20 cellular contexts compared by ENCODE assay signal in genomic region chr4:67475155-67475554, GRCh38.
DNase-seq lines count a peak whose midpoint lies in the region; ATAC-seq and TF ChIP-seq lines count a peak whose summit lies in the region.
"Had no signal": no experiment of that assay in that cellular context is flagged by ENCODE, and none has a peak within 500 bp of the region (broad histone marks: within the 10 kb centered on the region; RNA-seq: fewer than 3 reads in every experiment).

No MANE protein-coding gene starts in this region.

- no peaks in the 10 kb centered on the region for H4K20me1 ChIP-seq in smooth muscle cell (ENCODE audit: low read depth)

- H3K27me3 ChIP-seq in smooth muscle cell (ENCODE audit: low read depth): no peaks in the 10 kb centered on the region

- no peak overlapping the region for H3K4me2 ChIP-seq in smooth muscle cell
- H3K4me2 ChIP-seq: A549 had no signal

- H3F3A ChIP-seq in smooth muscle cell (ENCODE audit: low read depth): no peaks in the 10 kb centered on the region

- no peak overlapping the region for H3K27ac Mint-ChIP-seq in stimulated activated naive CD8-positive, alpha-beta T cell treated with anti-CD3 and anti-CD28 coated beads, Interleukin-15, amount 100 ng/mL, for 72 hours
- H3K27ac Mint-ChIP-seq in activated T-helper 17 cell treated with anti-CD3 and anti-CD28 coated beads, Interleukin-2, amount 50 U/mL, for 72 hours: no peak overlapping the region
- no peak overlapping the region for H3K27ac Mint-ChIP-seq in stimulated activated effector memory CD8-positive, alpha-beta T cell treated with anti-CD3 and anti-CD28 coated beads, Interleukin-12 subunit alpha, Interleukin-12 subunit beta, amount 100 ng/mL, for 72 hours
- H3K27ac Mint-ChIP-seq: CD4-positive, alpha-beta T cell; HFFc6 had no signal

- H3K9me3 ChIP-seq in smooth muscle cell (replicated peaks; ENCODE audit: low read depth): peaks cover 6% of the 10 kb centered on the region
- H3K9me3 ChIP-seq: A549 had no signal

- ATAC-seq in stimulated activated naive CD8-positive, alpha-beta T cell treated with anti-CD3 and anti-CD28 coated beads, Interleukin-15, amount 100 ng/mL, for 72 hours: peak; percentile 60
- no peak for ATAC-seq in stimulated activated naive CD8-positive, alpha-beta T cell treated with anti-CD3 and anti-CD28 coated beads, Interleukin-15, Interleukin-2, amounts not matched to agents 100 U/mL and 50 U/mL, for 24 hours
- peak; percentile 52 for ATAC-seq in activated T-helper 17 cell treated with anti-CD3 and anti-CD28 coated beads, Interleukin-2, amount 50 U/mL, for 72 hours (replicated peaks)
- peak; percentile 60 for ATAC-seq in stimulated activated effector memory CD8-positive, alpha-beta T cell treated with anti-CD3 and anti-CD28 coated beads, Interleukin-12 subunit alpha, Interleukin-12 subunit beta, amount 100 ng/mL, for 72 hours
- ATAC-seq: A549, HCT116 had no signal

- no peak for TF ChIP-seq CTCF in smooth muscle cell (IDR thresholded peaks at IDR 0.05; ENCODE audit: borderline replicate concordance, insufficient read depth, poor library complexity, severe bottlenecking)

- DNase-seq in NCI-H2029 (lab: John Stamatoyannopoulos, UW) (peak; percentile 6), NCI-H2029 treated with DMSO at 0.1 percent for 48 hours (lab: John Stamatoyannopoulos, UW) (no peak), smooth muscle cell (lab: John Stamatoyannopoulos, UW; ENCODE audit: unreplicated experiment) (no peak), NCI-H226 (no peak)
- no peak for DNase-seq in stimulated activated naive CD8-positive, alpha-beta T cell treated with anti-CD3 and anti-CD28 coated beads, Interleukin-15, amount 100 ng/mL, for 72 hours
- no peak for DNase-seq in stimulated activated naive CD8-positive, alpha-beta T cell treated with anti-CD3 and anti-CD28 coated beads, Interleukin-15, Interleukin-2, amounts not matched to agents 100 U/mL and 50 U/mL, for 24 hours
- peak in 1 of 2 donors; percentile 54 for DNase-seq in stimulated activated effector memory CD8-positive, alpha-beta T cell treated with anti-CD3 and anti-CD28 coated beads, Interleukin-12 subunit alpha, Interleukin-12 subunit beta, amount 100 ng/mL, for 72 hours (ENCODE audit: low spot score in 2 of 2)
- DNase-seq: AML-193; CD4-positive, alpha-beta T cell; DMS153; DMS79; GF-D8; GOT3; H7; HFFc6 had no signal

- H3K27me3 Mint-ChIP-seq in stimulated activated naive CD8-positive, alpha-beta T cell treated with anti-CD3 and anti-CD28 coated beads, Interleukin-15, amount 100 ng/mL, for 72 hours: no peaks in the 10 kb centered on the region
- H3K27me3 Mint-ChIP-seq in activated T-helper 17 cell treated with anti-CD3 and anti-CD28 coated beads, Interleukin-2, amount 50 U/mL, for 72 hours: no peaks in the 10 kb centered on the region
- H3K27me3 Mint-ChIP-seq: CD4-positive, alpha-beta T cell had no signal

- H3K9me3 Mint-ChIP-seq in stimulated activated naive CD8-positive, alpha-beta T cell treated with anti-CD3 and anti-CD28 coated beads, Interleukin-15, amount 100 ng/mL, for 72 hours: peaks cover 16 to 32% of the 10 kb centered on the region in 2 donors
- peaks cover 18% of the 10 kb centered on the region for H3K9me3 Mint-ChIP-seq in activated T-helper 17 cell treated with anti-CD3 and anti-CD28 coated beads, Interleukin-2, amount 50 U/mL, for 72 hours
- H3K9me3 Mint-ChIP-seq in stimulated activated effector memory CD8-positive, alpha-beta T cell treated with anti-CD3 and anti-CD28 coated beads, Interleukin-12 subunit alpha, Interleukin-12 subunit beta, amount 100 ng/mL, for 72 hours: peaks cover 20% of the 10 kb centered on the region

- H3K27ac ChIP-seq in smooth muscle cell (ENCODE audit: low read depth): no peak overlapping the region
- H3K27ac ChIP-seq: 22Rv1, A549, C4-2B had no signal

- no peak overlapping the region for H3K4me3 ChIP-seq in smooth muscle cell
- H3K4me3 ChIP-seq: A549 had no signal

- H3K4me3 Mint-ChIP-seq in stimulated activated naive CD8-positive, alpha-beta T cell treated with anti-CD3 and anti-CD28 coated beads, Interleukin-15, amount 100 ng/mL, for 72 hours: no peak overlapping the region
- H3K4me3 Mint-ChIP-seq in activated T-helper 17 cell treated with anti-CD3 and anti-CD28 coated beads, Interleukin-2, amount 50 U/mL, for 72 hours: no peak overlapping the region
- no peak overlapping the region for H3K4me3 Mint-ChIP-seq in stimulated activated effector memory CD8-positive, alpha-beta T cell treated with anti-CD3 and anti-CD28 coated beads, Interleukin-12 subunit alpha, Interleukin-12 subunit beta, amount 100 ng/mL, for 72 hours
- H3K4me3 Mint-ChIP-seq: CD4-positive, alpha-beta T cell; HFFc6 had no signal

- peaks cover 12% of the 10 kb centered on the region for H3K36me3 ChIP-seq in smooth muscle cell (ENCODE audit: low read depth)

- peaks cover 5% of the 10 kb centered on the region for H3K4me1 Mint-ChIP-seq in stimulated activated naive CD8-positive, alpha-beta T cell treated with anti-CD3 and anti-CD28 coated beads, Interleukin-15, amount 100 ng/mL, for 72 hours
- H3K4me1 Mint-ChIP-seq in activated T-helper 17 cell treated with anti-CD3 and anti-CD28 coated beads, Interleukin-2, amount 50 U/mL, for 72 hours: peaks cover 16% of the 10 kb centered on the region
- H3K4me1 Mint-ChIP-seq in stimulated activated effector memory CD8-positive, alpha-beta T cell treated with anti-CD3 and anti-CD28 coated beads, Interleukin-12 subunit alpha, Interleukin-12 subunit beta, amount 100 ng/mL, for 72 hours: peaks cover 24% of the 10 kb centered on the region

- WGBS in smooth muscle cell (ENCODE audit: low lambda C conversion rate): 98% methylated on average over 4 of the region's 4 CpGs

- no peak overlapping the region for H3K9ac ChIP-seq in smooth muscle cell (ENCODE audit: low read depth)

- peaks cover 17% of the 10 kb centered on the region for H3K79me2 ChIP-seq in smooth muscle cell (ENCODE audit: low read depth)

- no peaks in the 10 kb centered on the region for H3K4me1 ChIP-seq in smooth muscle cell (ENCODE audit: low read depth)
- H3K4me1 ChIP-seq: A549 had no signal

- peaks cover 97% of the 10 kb centered on the region for H3K36me3 Mint-ChIP-seq in activated T-helper 17 cell treated with anti-CD3 and anti-CD28 coated beads, Interleukin-2, amount 50 U/mL, for 72 hours (ENCODE audit: low read depth)
- H3K36me3 Mint-ChIP-seq in stimulated activated effector memory CD8-positive, alpha-beta T cell treated with anti-CD3 and anti-CD28 coated beads, Interleukin-12 subunit alpha, Interleukin-12 subunit beta, amount 100 ng/mL, for 72 hours: peaks cover 99% of the 10 kb centered on the region

- H2AFZ ChIP-seq in smooth muscle cell (ENCODE audit: low read depth): no peak overlapping the region
